25 cellular contexts compared by ENCODE assay signal in the genomic region with DNA sequence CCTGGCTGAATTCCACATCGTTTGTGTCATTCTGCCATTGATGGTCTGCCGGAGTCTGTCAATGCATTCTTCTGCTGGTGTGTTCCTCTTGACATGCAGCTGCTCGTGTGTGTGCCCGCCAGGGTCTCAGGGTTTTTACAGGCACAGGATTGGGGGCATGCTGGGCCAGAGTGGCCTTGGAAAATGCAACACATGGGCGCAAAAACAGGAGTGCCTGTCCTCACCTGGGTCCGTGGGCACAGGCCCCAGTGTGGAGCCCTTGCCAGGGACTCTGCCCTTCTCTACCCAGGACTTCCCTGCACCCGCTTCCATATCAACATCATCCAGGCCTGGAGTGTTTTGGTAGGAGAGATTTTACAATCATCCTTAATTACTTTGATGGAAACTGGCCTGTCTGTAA.
"Had no signal": no experiment of that assay in that cellular context is flagged by ENCODE, and none has a peak within 500 bp of the region (broad histone marks: within the 10 kb centered on the region; RNA-seq: fewer than 3 reads in every experiment).

No MANE protein-coding gene starts in this region.

- H3K36me3 ChIP-seq: WERI-Rb-1 had no signal

- H3K27ac ChIP-seq: coronary artery, dorsolateral prefrontal cortex, WERI-Rb-1 had no signal

- H3K27me3 ChIP-seq: dorsolateral prefrontal cortex had no signal

- H3K4me3 ChIP-seq: coronary artery, dorsolateral prefrontal cortex had no signal

- DNase-seq: activated B cell treated with CpG ODN at 0.5 μM for 24 hours; activated CD4-positive, alpha-beta T cell treated with anti-CD3 and anti-CD28 coated beads for 48 hours; activated CD4-positive, alpha-beta T cell treated with anti-CD3 and anti-CD28 coated beads, Interleukin-2, amount 50 U/mL, for 1 hour; activated CD4-positive, alpha-beta T cell treated with anti-CD3 and anti-CD28 coated beads, Interleukin-2, amount 50 U/mL, for 48 hours; activated CD8-positive, alpha-beta memory T cell treated with anti-CD3 and anti-CD28 coated beads for 24 hours; activated CD8-positive, alpha-beta T cell treated with anti-CD3 and anti-CD28 coated beads for 36 hours; activated effector memory CD4-positive, alpha-beta T cell treated with Interleukin-2 at 50 U/mL for 16 hours; activated gamma-delta T cell treated with Interleukin-2 at 50 U/mL for 16 hours; activated naive CD4-positive, alpha-beta T cell treated with anti-CD3 and anti-CD28 coated beads, Interleukin-2, amount 50 U/mL, for 16 hours; activated naive CD4-positive, alpha-beta T cell treated with Interleukin-2 at 50 U/mL for 16 hours; activated T-cell treated with anti-CD3 and anti-CD28 coated beads, Interleukin-2, amount 50 U/mL, for 4 hours; amniotic stem cell; anterior cingulate cortex; central memory CD4-positive, alpha-beta T cell; cerebellar nuclear complex; dorsolateral prefrontal cortex; effector memory CD4-positive, alpha-beta T cell; endodermal cell; foreskin fibroblast; T-helper 1 cell; T-helper 17 cell; T1000 had no signal

- FAIRE-seq: astrocyte had no signal
